In genomic region chr2:34104601-34105000, GRCh38 we compare ENCODE assay signal across 12 cellular contexts.
A peak's percentile ranks its signal among the peaks of the same experiment; 100 is the strongest.
DNase-seq lines count a peak whose midpoint lies in the region; ATAC-seq and TF ChIP-seq lines count a peak whose summit lies in the region.
"Had no signal": no experiment of that assay in that cellular context is flagged by ENCODE, and none has a peak within 500 bp of the region (broad histone marks: within the 10 kb centered on the region; RNA-seq: fewer than 3 reads in every experiment).

No MANE protein-coding gene starts in this region.

- DNase-seq in HT1080 (ENCODE audit: low read depth) (peak; percentile 52), brain microvascular endothelial cell (peak; percentile 27), iris pigment epithelial cell (ENCODE audit: low read depth) (peak; percentile 8), GM19240 (ENCODE audit: insufficient read length, low spot score) (no peak), NCI-H2196 treated with DMSO at 0.1 percent for 48 hours (lab: John Stamatoyannopoulos, UW; ENCODE audit: unreplicated experiment) (no peak), DMS 273 (lab: John Stamatoyannopoulos, UW; ENCODE audit: unreplicated experiment) (no peak)
- DNase-seq: activated B cell treated with CpG ODN at 0.5 μM for 24 hours, gastrocnemius medialis, NCI-H187 treated with DMSO at 0.1 percent for 48 hours, NCI-H526 treated with DMSO at 0.1 percent for 48 hours, spleen had no signal

- H3K36me3 ChIP-seq in brain microvascular endothelial cell (replicated peaks), result no peaks in the 10 kb centered on the region
- H3K36me3 ChIP-seq: gastrocnemius medialis, spleen had no signal

- in situ Hi-C loops in brain microvascular endothelial cell (cut with HindIII; ENCODE audit: low pct_ligation_motif_present, low sequenced_read_pairs), result no loop called here

- TF ChIP-seq CTCF in brain microvascular endothelial cell (IDR thresholded peaks at IDR 0.05; ENCODE audit: low read depth, low read length, missing control alignments), result no peak

- no peak for ATAC-seq in HG02763 (IDR thresholded peaks at IDR 0.05; ENCODE audit: unreplicated experiment)
- ATAC-seq: gastrocnemius medialis had no signal

- no peak overlapping the region for H3K4me3 ChIP-seq in brain microvascular endothelial cell (ENCODE audit: low read depth, low read length)
- H3K4me3 ChIP-seq: gastrocnemius medialis, spleen had no signal

- no peaks in the 10 kb centered on the region for H3K27me3 ChIP-seq in brain microvascular endothelial cell (replicated peaks)
- H3K27me3 ChIP-seq: gastrocnemius medialis, spleen had no signal

- peak overlapping the region; percentile 78 for H3K27ac ChIP-seq in brain microvascular endothelial cell
- H3K27ac ChIP-seq: gastrocnemius medialis, spleen had no signal

Comparison
In these comparisons a context has a peak if more than half of its experiments do, and no peak if none do; other contexts are left out.
1. DNase-seq: peak in HT1080 (single experiment), brain microvascular endothelial cell (single experiment) and iris pigment epithelial cell (single experiment); none in GM19240 (single experiment), NCI-H2196 treated with DMSO at 0.1 percent for 48 hours (single experiment) and DMS 273 (single experiment).